In the genomic region with DNA sequence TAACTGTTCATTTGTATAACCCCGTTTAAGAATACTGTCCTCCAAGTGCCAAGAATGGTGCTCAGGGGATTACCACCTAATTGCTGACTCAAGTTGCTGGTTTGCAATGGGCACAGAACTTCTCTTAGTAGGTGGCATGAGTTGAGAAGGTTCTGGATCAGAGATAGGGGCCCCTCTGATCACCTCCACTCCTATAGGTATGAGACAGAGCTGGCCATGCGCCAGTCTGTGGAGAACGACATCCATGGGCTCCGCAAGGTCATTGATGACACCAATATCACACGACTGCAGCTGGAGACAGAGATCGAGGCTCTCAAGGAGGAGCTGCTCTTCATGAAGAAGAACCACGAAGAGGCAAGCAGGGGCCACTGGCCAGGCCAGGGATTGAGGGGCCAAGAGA, we compare ENCODE assay signal across 13 cellular contexts. TPM values are rescaled to one million over a fixed set of nuclear protein-coding genes. Genes with fewer than 3 reads are reported as not detected.
DNase-seq lines count a peak whose midpoint lies in the region; ATAC-seq, FAIRE-seq and TF ChIP-seq lines count a peak whose summit lies in the region.
"Had no signal": no experiment of that assay in that cellular context is flagged by ENCODE, and none has a peak within 500 bp of the region (broad histone marks: within the 10 kb centered on the region; RNA-seq: fewer than 3 reads in every experiment).

No MANE protein-coding gene starts in this region.

- TF ChIP-seq POLR2A in K562 (conservative IDR thresholded peaks at IDR 0.05), result no peak

- POLR2A ChIA-PET in K562 (lab: Yijun Ruan, JAX), result interaction anchor here (0.6 to 4.3 kb wide), 8 partner anchors 9 to 73 kb away, joined by 3 to 35 read pairs (median 6); a partner anchor contains a TSS

- peak overlapping the region; percentile 100 for H3K4me2 ChIP-seq in K562 (ENCODE audit: insufficient read depth, low read length)

- no peaks in the 10 kb centered on the region for H3K27me3 ChIP-seq in H7 (ENCODE audit: control insufficient read depth, insufficient read depth, low read length)
- H3K27me3 ChIP-seq in K562 (ENCODE audit: control insufficient read depth in 2 of 2, insufficient read depth in 2 of 2, low read length in 2 of 2), result no peaks in the 10 kb centered on the region
- no peaks in the 10 kb centered on the region for H3K27me3 ChIP-seq in iPS-15b (ENCODE audit: control insufficient read depth, insufficient read depth, low read length)
- peaks cover 0 to 4% of the 10 kb centered on the region in 2 donors for H3K27me3 ChIP-seq in small intestine (ENCODE audit: control insufficient read depth in 2 of 2, insufficient read depth in 2 of 2, low read length in 2 of 2)
- H3K27me3 ChIP-seq in BE2C, result peaks cover 8% of the 10 kb centered on the region; the same call in 1 of the 2 replicates

- no peak for TF ChIP-seq RAD21 in K562 (CRISPR knock-in tag; conservative IDR thresholded peaks at IDR 0.05 in 1 of 2, IDR thresholded peaks at IDR 0.05 in 1 of 2)

- H3K36me3 ChIP-seq in H7 (replicated peaks; ENCODE audit: control insufficient read depth, insufficient read depth, low read length), result peaks cover 21% of the 10 kb centered on the region
- peaks cover 46% of the 10 kb centered on the region for H3K36me3 ChIP-seq in K562 (ENCODE audit: control insufficient read depth, insufficient read depth, low read length)
- peaks cover 31% of the 10 kb centered on the region for H3K36me3 ChIP-seq in iPS-15b (ENCODE audit: control insufficient read depth, insufficient read depth, low read length)
- peaks cover 0 to 7% of the 10 kb centered on the region in 2 donors for H3K36me3 ChIP-seq in small intestine (ENCODE audit: control insufficient read depth in 2 of 2, insufficient read depth in 2 of 2, low read length in 2 of 2)
- H3K36me3 ChIP-seq in BE2C, result no peaks in the 10 kb centered on the region

- H2AFZ ChIP-seq in K562 (ENCODE audit: low read depth, low read length), result no peak overlapping the region

- in situ Hi-C loops in K562 (cut with MboI), result loop anchor here (5.0 kb wide), 1 partner anchor 43 kb away; a partner anchor contains a TSS

- CTCF ChIA-PET in K562 (lab: Yijun Ruan, JAX; ENCODE audit: low intra/inter-chr PET ratio), result no interaction called here

- H3K9ac ChIP-seq in K562 (ENCODE audit: insufficient read depth in 1 of 2, low read depth in 2 of 2, low read length in 2 of 2) (peak overlapping the region; percentile 96 to 100; a peak in 3 of 4 replicates), iPS-15b (ENCODE audit: low read depth, low read length) (peak overlapping the region; percentile 94)

- WGBS in K562 (ENCODE audit: insufficient coverage, low coverage, missing lambda C conversion rate), result 37% methylated on average over 7 of the region's 7 CpGs
- WGBS in small intestine, 3 donors, result 18 to 61% (median 34%) methylated on average over 7 of the region's 7 CpGs

- H3K79me2 ChIP-seq in K562 (ENCODE audit: control insufficient read depth, insufficient read depth, low read length), result peaks cover 48% of the 10 kb centered on the region

- H3K4me3 ChIP-seq in H7 (ENCODE audit: insufficient read depth, low read depth, low read length), result peak overlapping the region; percentile 60
- peak overlapping the region; percentile 99 for H3K4me3 ChIP-seq in K562
- H3K4me3 ChIP-seq in iPS-15b (ENCODE audit: low read depth, low read length), result peak overlapping the region; percentile 92
- H3K4me3 ChIP-seq in small intestine (ENCODE audit: low read depth in 1 of 2, low read length in 2 of 2), result peak overlapping the region; percentile 41 to 57
- H3K4me3 ChIP-seq in BE2C (ENCODE audit: low read depth, low read length), result no peak overlapping the region

- H3K27ac ChIP-seq in K562 (ENCODE audit: extremely low read depth, low read depth, low read length) (peak overlapping the region; percentile 100), small intestine (ENCODE audit: low read depth in 1 of 2, low read length in 1 of 2) (peak overlapping the region; percentile 91 to 99)

- H3K9me3 ChIP-seq in K562 (replicated peaks; ENCODE audit: control insufficient read depth, insufficient read depth, low read depth, low read length) (no peaks in the 10 kb centered on the region), iPS-15b (ENCODE audit: control insufficient read depth, insufficient read depth, low read length) (no peaks in the 10 kb centered on the region), small intestine (ENCODE audit: control insufficient read depth, low read depth) (no peaks in the 10 kb centered on the region), BE2C (no peaks in the 10 kb centered on the region)

- peaks cover 45 to 54% of the 10 kb centered on the region in 2 experiments for H3K4me1 ChIP-seq in K562 (replicated peaks in 1 of 2; ENCODE audit: control insufficient read depth in 2 of 2, insufficient read depth in 2 of 2, low read length in 2 of 2)
- H3K4me1 ChIP-seq in iPS-15b (ENCODE audit: control insufficient read depth, insufficient read depth, low read length), result peaks cover 19% of the 10 kb centered on the region
- peaks cover 1 to 3% of the 10 kb centered on the region in 2 donors for H3K4me1 ChIP-seq in small intestine (ENCODE audit: control insufficient read depth in 2 of 2, insufficient read depth in 1 of 2, low read depth in 1 of 2, low read length in 1 of 2)
- H3K4me1 ChIP-seq in BE2C, result no peaks in the 10 kb centered on the region

- no peak for TF ChIP-seq EP300 in K562 (IDR thresholded peaks at IDR 0.05; ENCODE audit: low read length)

- H3K9me1 ChIP-seq in K562 (ENCODE audit: control insufficient read depth, insufficient read depth, low read length), result peaks cover 4% of the 10 kb centered on the region

- no peak for DNase-seq in H7
- DNase-seq in K562 (ENCODE audit: extremely low read depth in 1 of 4, low spot score in 3 of 4), result peak in 2 of 4 experiments; percentile 2 to 9
- peak; percentile 23 for DNase-seq in small intestine
- no peak for DNase-seq in kidney glomerular epithelial cell (lab: John Stamatoyannopoulos, UW)
- no peak for DNase-seq in cardiac septum (ENCODE audit: low spot score)
- no peak for DNase-seq in NK-92 treated with Interleukin-12 subunit alpha and Interleukin-12 subunit beta, amount 100 ng/mL, for 24 hours (lab: John Stamatoyannopoulos, UW)
- no peak for DNase-seq in BE2C
- DNase-seq: activated CD4-positive, alpha-beta T cell treated with anti-CD3 and anti-CD28 coated beads, Interleukin-2, amount 50 U/mL, for 48 hours; DND-41; NCI-H446 had no signal

- peaks cover 6% of the 10 kb centered on the region for H4K20me1 ChIP-seq in K562 (replicated peaks; ENCODE audit: control insufficient read depth, insufficient read depth, low read length)

- no peak for ATAC-seq in K562
- ATAC-seq: activated naive CD4-positive, alpha-beta T cell treated with anti-CD3 and anti-CD28 coated beads, Interleukin-2, amount 50 U/mL, for 72 hours had no signal

- BruUV-seq in K562 (replicated peaks; lab: Mats Ljungman, UMichigan), result no TSS peak

- intact Hi-C loops in K562 (cut with micrococcal nuclease), result loop anchor here (2.0 kb wide), 1 partner anchor 56 kb away; a partner anchor contains a TSS
- intact Hi-C loops in cardiac septum (cut with DNase I), result no loop called here

- TF ChIP-seq CTCF in K562 (IDR thresholded peaks at IDR 0.05 in 2 of 3, conservative IDR thresholded peaks at IDR 0.05 in 1 of 3; ENCODE audit: insufficient read depth in 2 of 3, low read depth in 1 of 3, low read length in 3 of 3) (no peak), BE2C (IDR thresholded peaks at IDR 0.05; ENCODE audit: low read depth, low read length) (no peak)

- no peak for FAIRE-seq in K562 (lab: Jason Lieb, UNC)
- FAIRE-seq in small intestine (lab: Jason Lieb, UNC), result no peak
- FAIRE-seq: GM18507 had no signal

RNA-seq across cellular contexts. Expression of a gene that starts 1.6 kb away (rescaled TPM):
- 578 and 613 TPM in 2 replicates for total RNA-seq in H7 (2014; rRNA removed; shearing (Covaris generic))
- total RNA-seq in K562 (2011; cell fraction: chromatin; rRNA removed; ENCODE audit: low replicate concordance), result 104 and 217 TPM in 2 replicates
- total RNA-seq in K562 (2011; cell fraction: nucleolus; rRNA removed), result 123 and 155 TPM in 2 replicates
- total RNA-seq in K562 (2011; cell fraction: nucleoplasm; rRNA removed), result 141 and 184 TPM in 2 replicates
- total RNA-seq in K562 (2014; rRNA removed) (486 and 561 TPM in 2 replicates), K562 (2014; rRNA removed; fragmentation: Illumina TruSeq; extraction: Trizol) (206 and 246 TPM in 2 replicates), K562 (2015; rRNA removed; fragmentation: Illumina TruSeq; extraction: Trizol) (279 and 281 TPM in 2 replicates), K562 (2021) (332 and 346 TPM in 2 replicates), cardiac septum (10.7 TPM)
- polyA plus RNA-seq in K562 (2011; rRNA removed) (349 and 358 TPM in 2 replicates), K562 (2014; fragmentation: Illumina TruSeq; extraction: Trizol) (323 and 346 TPM in 2 replicates), K562 (2014; fragmentation: Nextera tagmentation; extraction: Ambion mirVana) (10 to 100 TPM; 26.3 to 34.2 TPM), K562 (2014; rRNA removed) (231 and 235 TPM in 2 replicates), small intestine (100 to 1,000 TPM; 484 to 728 (median 496) TPM)
- polyA plus RNA-seq in K562 (2011; cell fraction: cytosol; rRNA removed), result 448 and 603 TPM in 2 replicates
- polyA plus RNA-seq in K562 (2011; cell fraction: nucleus; rRNA removed), result 384 and 542 TPM in 2 replicates
- 369 and 519 TPM in 2 replicates for polyA plus RNA-seq in K562 (2012)
- 306 and 320 TPM in 2 replicates for polyA minus RNA-seq in K562 (2011; rRNA and poly(A)+ RNA removed)
- 439 and 476 TPM in 2 replicates for polyA minus RNA-seq in K562 (2011; cell fraction: cytosol; rRNA and poly(A)+ RNA removed)
- polyA minus RNA-seq in K562 (2011; cell fraction: nucleus; rRNA and poly(A)+ RNA removed), result 86.2 and 137 TPM in 2 replicates
- polyA plus RNA-seq in BE2C (2012; ENCODE audit: insufficient read depth, insufficient read length, low read depth), result 3.5 TPM

RNA-seq across cellular contexts. Expression of a gene that starts 45.7 kb away (rescaled TPM):
- total RNA-seq in H7 (2014; rRNA removed; shearing (Covaris generic)), result 318 and 445 TPM in 2 replicates
- 132 and 303 TPM in 2 replicates for total RNA-seq in K562 (2011; cell fraction: chromatin; rRNA removed; ENCODE audit: low replicate concordance)
- 225 and 301 TPM in 2 replicates for total RNA-seq in K562 (2011; cell fraction: nucleolus; rRNA removed)
- 196 and 242 TPM in 2 replicates for total RNA-seq in K562 (2011; cell fraction: nucleoplasm; rRNA removed)
- total RNA-seq in K562 (2014; rRNA removed), result 262 and 326 TPM in 2 replicates
- total RNA-seq in K562 (2014; rRNA removed; fragmentation: Illumina TruSeq; extraction: Trizol), result 157 and 159 TPM in 2 replicates
- total RNA-seq in K562 (2015; rRNA removed; fragmentation: Illumina TruSeq; extraction: Trizol), result 193 and 197 TPM in 2 replicates
- total RNA-seq in K562 (2021), result 364 and 392 TPM in 2 replicates
- polyA plus RNA-seq in K562 (2011; rRNA removed), result 616 and 661 TPM in 2 replicates
- 730 and 1,428 TPM in 2 replicates for polyA plus RNA-seq in K562 (2011; cell fraction: cytosol; rRNA removed)
- polyA plus RNA-seq in K562 (2011; cell fraction: nucleus; rRNA removed), result 253 and 293 TPM in 2 replicates
- polyA plus RNA-seq in K562 (2012), result 420 and 432 TPM in 2 replicates
- 260 and 315 TPM in 2 replicates for polyA plus RNA-seq in K562 (2014; fragmentation: Illumina TruSeq; extraction: Trizol)
- polyA plus RNA-seq in K562 (2014; fragmentation: Nextera tagmentation; extraction: Ambion mirVana), result 10 to 100 TPM; 41.5 to 49.8 TPM
- polyA plus RNA-seq in K562 (2014; rRNA removed), result 388 and 435 TPM in 2 replicates
- 930 and 1,077 TPM in 2 replicates for polyA minus RNA-seq in K562 (2011; rRNA and poly(A)+ RNA removed)
- 578 and 629 TPM in 2 replicates for polyA minus RNA-seq in K562 (2011; cell fraction: cytosol; rRNA and poly(A)+ RNA removed)
- polyA minus RNA-seq in K562 (2011; cell fraction: nucleus; rRNA and poly(A)+ RNA removed), result 134 and 183 TPM in 2 replicates
- 1,000 to 10,000 TPM; 2,417 to 3,002 (median 2,429) TPM for polyA plus RNA-seq in small intestine
- total RNA-seq in cardiac septum, result 82.2 TPM
- polyA plus RNA-seq in BE2C (2012; ENCODE audit: insufficient read depth, insufficient read length, low read depth), result 20.8 TPM

RNA-seq across cellular contexts. Expression of a gene that starts 55.7 kb away (rescaled TPM):
- 581 and 770 TPM in 2 replicates for total RNA-seq in H7 (2014; rRNA removed; shearing (Covaris generic))
- total RNA-seq in K562 (2011; cell fraction: chromatin; rRNA removed; ENCODE audit: low replicate concordance), result 260 and 374 TPM in 2 replicates
- 137 and 149 TPM in 2 replicates for total RNA-seq in K562 (2011; cell fraction: nucleolus; rRNA removed)
- 211 and 264 TPM in 2 replicates for total RNA-seq in K562 (2011; cell fraction: nucleoplasm; rRNA removed)
- total RNA-seq in K562 (2014; rRNA removed), result 617 and 636 TPM in 2 replicates
- total RNA-seq in K562 (2014; rRNA removed; fragmentation: Illumina TruSeq; extraction: Trizol), result 669 and 710 TPM in 2 replicates
- total RNA-seq in K562 (2015; rRNA removed; fragmentation: Illumina TruSeq; extraction: Trizol), result 624 and 636 TPM in 2 replicates
- total RNA-seq in K562 (2021), result 535 and 617 TPM in 2 replicates
- 489 and 497 TPM in 2 replicates for polyA plus RNA-seq in K562 (2011; rRNA removed)
- polyA plus RNA-seq in K562 (2011; cell fraction: cytosol; rRNA removed), result 278 and 542 TPM in 2 replicates
- 180 and 236 TPM in 2 replicates for polyA plus RNA-seq in K562 (2011; cell fraction: nucleus; rRNA removed)
- 383 and 523 TPM in 2 replicates for polyA plus RNA-seq in K562 (2012)
- polyA plus RNA-seq in K562 (2014; fragmentation: Illumina TruSeq; extraction: Trizol), result 552 and 578 TPM in 2 replicates
- 100 to 1,000 TPM; 138 to 150 TPM for polyA plus RNA-seq in K562 (2014; fragmentation: Nextera tagmentation; extraction: Ambion mirVana)
- 312 and 317 TPM in 2 replicates for polyA plus RNA-seq in K562 (2014; rRNA removed)
- polyA minus RNA-seq in K562 (2011; rRNA and poly(A)+ RNA removed), result 1,377 and 1,493 TPM in 2 replicates
- polyA minus RNA-seq in K562 (2011; cell fraction: cytosol; rRNA and poly(A)+ RNA removed), result 466 and 538 TPM in 2 replicates
- 102 and 253 TPM in 2 replicates for polyA minus RNA-seq in K562 (2011; cell fraction: nucleus; rRNA and poly(A)+ RNA removed)
- 100 to 1,000 TPM; 160 to 236 (median 176) TPM for polyA plus RNA-seq in small intestine
- total RNA-seq in cardiac septum, result 324 TPM
- polyA plus RNA-seq in BE2C (2012; ENCODE audit: insufficient read depth, insufficient read length, low read depth), result 173 TPM
